ENCODE assay signal across 16 cellular contexts in the genomic region with DNA sequence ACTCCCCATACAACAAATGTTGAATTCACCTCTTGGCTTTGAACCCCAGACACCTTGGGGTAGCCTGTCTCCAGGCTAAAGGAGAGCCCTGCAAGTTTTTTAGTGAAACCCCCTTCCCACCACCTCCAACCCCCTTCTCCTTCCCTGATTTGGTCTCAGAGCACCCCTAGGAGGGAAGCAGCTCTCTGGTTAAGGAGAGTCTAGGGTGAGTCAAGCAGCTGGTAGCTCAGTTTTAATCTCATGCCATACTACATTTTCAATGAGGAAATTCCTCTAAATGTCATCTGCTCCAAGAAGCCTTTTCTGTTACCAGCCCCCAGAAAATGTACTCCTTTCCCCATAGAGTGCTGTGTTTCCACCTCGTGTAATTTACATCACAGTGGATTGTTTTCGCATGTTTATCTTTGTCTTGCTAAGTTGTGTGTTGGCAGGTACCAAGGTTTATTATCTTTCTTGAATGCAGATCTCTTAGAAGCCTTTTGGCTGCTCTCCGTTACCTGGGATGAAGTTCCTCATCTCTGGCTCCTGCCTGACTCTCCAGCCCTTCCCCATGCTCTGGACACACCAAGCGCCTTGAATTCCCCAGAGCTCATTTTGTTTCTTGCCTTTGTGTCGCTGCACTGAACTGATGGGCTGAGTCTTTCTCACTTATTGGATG.
DNase-seq lines count a peak whose midpoint lies in the region; ATAC-seq, FAIRE-seq and TF ChIP-seq lines count a peak whose summit lies in the region.
"Had no signal": no experiment of that assay in that cellular context is flagged by ENCODE, and none has a peak within 500 bp of the region (broad histone marks: within the 10 kb centered on the region; RNA-seq: fewer than 3 reads in every experiment).

No MANE protein-coding gene starts in this region.

- TF ChIP-seq EP300 in A549 (IDR thresholded peaks at IDR 0.05) = no peak

- H3K9ac ChIP-seq in adipocyte (ENCODE audit: low read length) = no peak overlapping the region

- no peak for ATAC-seq in A549
- ATAC-seq in HG03521 (IDR thresholded peaks at IDR 0.05; ENCODE audit: unreplicated experiment) = no peak
- ATAC-seq in CD8-positive, alpha-beta T cell = no peak

- FAIRE-seq in A549 (lab: Jason Lieb, UNC) = no peak

- no peak overlapping the region for H3K4me3 Mint-ChIP-seq in CD8-positive, alpha-beta T cell
- H3K4me3 Mint-ChIP-seq: T-helper 2 cell treated with Interferon-gamma antibody and Interleukin-4, amounts not matched to agents 5 μg/mL and 100 μg/mL, for 36 hours had no signal

- CTCF ChIA-PET in A549 (lab: Yijun Ruan, JAX) = interaction anchor here (0.9 to 3.7 kb wide), 16 partner anchors 9 to 146 kb away, joined by 3 to 24 read pairs (median 4); partner anchors contain the start of gene ASAP2
- CTCF ChIA-PET in CD8-positive, alpha-beta T cell (lab: Charles Lee) = interaction anchor here (0.6 kb wide), 1 partner anchor 145 kb away, joined by 3 read pairs; no protein-coding TSS in a partner anchor

- H3K9me3 ChIP-seq in A549 (no peaks in the 10 kb centered on the region), adipocyte (ENCODE audit: control insufficient read depth, low read length) (no peaks in the 10 kb centered on the region)
- H3K9me3 ChIP-seq in CD8-positive, alpha-beta T cell (ENCODE audit: low read length) = no peaks in the 10 kb centered on the region
- H3K9me3 ChIP-seq: prostate gland, upper lobe of left lung had no signal

- H3K9me3 Mint-ChIP-seq in CD8-positive, alpha-beta T cell = no peaks in the 10 kb centered on the region
- H3K9me3 Mint-ChIP-seq: activated T-helper 2 cell treated with anti-CD3 and anti-CD28 coated beads, Interferon-gamma antibody, Interleukin-2, Interleukin-4, amounts not matched to agents 10 μg/mL and 5 μg/mL and 100 μg/mL, durations not matched to agents 14 hours and 24 hours and 36 hours; T-helper 2 cell treated with Interferon-gamma antibody and Interleukin-4, amounts not matched to agents 5 μg/mL and 100 μg/mL, for 36 hours had no signal

- H3K4me3 ChIP-seq in A549 (no peak overlapping the region; the same call in 2 of the 3 replicates), adipocyte (ENCODE audit: low read length) (no peak overlapping the region)
- H3K4me3 ChIP-seq in CD8-positive, alpha-beta T cell (ENCODE audit: low read depth, low read length) = no peak overlapping the region
- H3K4me3 ChIP-seq: cardiac muscle cell, prostate gland, upper lobe of left lung had no signal

- 85% methylated on average over 5 of the region's 5 CpGs for WGBS in A549 (ENCODE audit: missing lambda C conversion rate)

- peaks cover 5% of the 10 kb centered on the region for H3K36me3 ChIP-seq in adipocyte (ENCODE audit: control insufficient read depth, insufficient read depth, low read length, severe bottlenecking)
- no peaks in the 10 kb centered on the region for H3K36me3 ChIP-seq in CD8-positive, alpha-beta T cell (ENCODE audit: insufficient read depth, low read length)
- H3K36me3 ChIP-seq: cardiac muscle cell, prostate gland, upper lobe of left lung had no signal

- intact Hi-C loops in CD8-positive, alpha-beta T cell (cut with DNase I, micrococcal nuclease) = no loop called here

- H3K4me2 ChIP-seq in A549 = peak overlapping the region; percentile 77

- TF ChIP-seq CTCF in A549 (IDR thresholded peaks at IDR 0.05) = no peak
- no peak for TF ChIP-seq CTCF in CD8-positive, alpha-beta T cell (IDR thresholded peaks at IDR 0.05)

- H3K27me3 Mint-ChIP-seq in CD8-positive, alpha-beta T cell (ENCODE audit: low read depth) = peaks cover 8% of the 10 kb centered on the region

- TF ChIP-seq RAD21 in A549 (conservative IDR thresholded peaks at IDR 0.05 in 1 of 2, IDR thresholded peaks at IDR 0.05 in 1 of 2) = no peak

- no peaks in the 10 kb centered on the region for H3K27me3 ChIP-seq in adipocyte (replicated peaks; ENCODE audit: control insufficient read depth, insufficient read depth, low read length)
- H3K27me3 ChIP-seq in CD8-positive, alpha-beta T cell (ENCODE audit: insufficient read depth, low read length) = no peaks in the 10 kb centered on the region
- H3K27me3 ChIP-seq: cardiac muscle cell, upper lobe of left lung had no signal

- no peaks in the 10 kb centered on the region for H3K36me3 Mint-ChIP-seq in CD8-positive, alpha-beta T cell

- DNase-seq in A549 (ENCODE audit: low read depth in 1 of 2, low spot score in 1 of 2) (no peak), HK-2 (ENCODE audit: unreplicated experiment) (peak; percentile 31), adipocyte (ENCODE audit: low read depth) (peak; percentile 67), hepatic stellate cell (ENCODE audit: low spot score) (peak; percentile 62), NCI-H526 (lab: John Stamatoyannopoulos, UW) (no peak), GM19240 (ENCODE audit: insufficient read length, low spot score) (no peak)
- DNase-seq in CD8-positive, alpha-beta T cell = no peak
- DNase-seq: DMS79 treated with DMSO at 0.1 percent for 48 hours; NCI-H1092 treated with DMSO at 0.1 percent for 48 hours; stimulated activated CD4-positive, alpha-beta T cell treated with anti-CD3 and anti-CD28 coated beads, Interleukin-1b, Interleukin-23, amount 100 ng/mL, for 48 hours; upper lobe of left lung had no signal

- no peak for TF ChIP-seq POLR2A in A549 (IDR thresholded peaks at IDR 0.05; ENCODE audit: low read length)

- H3K4me1 ChIP-seq in A549 (peaks cover 53% of the 10 kb centered on the region), adipocyte (ENCODE audit: control insufficient read depth, insufficient read depth, low read length) (peaks cover 23% of the 10 kb centered on the region)
- no peaks in the 10 kb centered on the region for H3K4me1 ChIP-seq in CD8-positive, alpha-beta T cell (ENCODE audit: insufficient read depth, low read length)
- H3K4me1 ChIP-seq: prostate gland had no signal

- POLR2A ChIA-PET in A549 (lab: Yijun Ruan, JAX) = interaction anchor here (0.5 to 1.5 kb wide), 7 partner anchors 22 to 605 kb away, joined by 3 to 8 read pairs (median 3); no protein-coding TSS in a partner anchor
- POLR2A ChIA-PET in CD8-positive, alpha-beta T cell (lab: Charles Lee) = interaction anchor here (1.6 kb wide), 1 partner anchor 11 kb away, joined by 5 read pairs; no protein-coding TSS in a partner anchor

- H3K27ac Mint-ChIP-seq in CD8-positive, alpha-beta T cell = no peak overlapping the region
- H3K27ac Mint-ChIP-seq: activated T-helper 2 cell treated with anti-CD3 and anti-CD28 coated beads, Interferon-gamma antibody, Interleukin-2, Interleukin-4, amounts not matched to agents 10 μg/mL and 5 μg/mL and 100 μg/mL, durations not matched to agents 14 hours and 24 hours and 36 hours; T-helper 2 cell treated with Interferon-gamma antibody and Interleukin-4, amounts not matched to agents 5 μg/mL and 100 μg/mL, for 36 hours had no signal

- no peaks in the 10 kb centered on the region for H3K4me1 Mint-ChIP-seq in CD8-positive, alpha-beta T cell (ENCODE audit: low read depth)

- peak overlapping the region; percentile 86 to 87 for H3K27ac ChIP-seq in A549
- H3K27ac ChIP-seq in CD8-positive, alpha-beta T cell (ENCODE audit: low read depth, low read length) = no peak overlapping the region
- H3K27ac ChIP-seq: cardiac muscle cell, prostate gland, upper lobe of left lung had no signal

TF ChIP-seq in A549, 52 proteins besides CTCF, POLR2A, EP300 and RAD21:
- TF ChIP-seq MAZ (IDR thresholded peaks at IDR 0.05; ENCODE audit: borderline replicate concordance, low read depth, low read length) = no peak
- TF ChIP-seq ESRRA (IDR thresholded peaks at IDR 0.05; ENCODE audit: borderline replicate concordance, low read length) = no peak
- TF ChIP-seq GATA3 (IDR thresholded peaks at IDR 0.05; ENCODE audit: borderline replicate concordance) = no peak
- no peak for TF ChIP-seq JUN (IDR thresholded peaks at IDR 0.05)
- no peak for TF ChIP-seq FOSL2 (IDR thresholded peaks at IDR 0.05)
- no peak for TF ChIP-seq FOSL2 (CRISPR knock-in tag; IDR thresholded peaks at IDR 0.05)
- TF ChIP-seq ATOH8 (CRISPR knock-in tag; IDR thresholded peaks at IDR 0.05; ENCODE audit: low read depth) = no peak
- no peak for TF ChIP-seq FOSB (CRISPR knock-in tag; IDR thresholded peaks at IDR 0.05)
- no peak for TF ChIP-seq BCL3 (IDR thresholded peaks at IDR 0.05)
- TF ChIP-seq EHMT2 (IDR thresholded peaks at IDR 0.05; ENCODE audit: low read depth) = no peak
- TF ChIP-seq HOXB5 (CRISPR knock-in tag; IDR thresholded peaks at IDR 0.05) = no peak
- TF ChIP-seq POLR2AphosphoS2 (conservative IDR thresholded peaks at IDR 0.05; ENCODE audit: low read length) = no peak
- TF ChIP-seq NR3C1 (IDR thresholded peaks at IDR 0.05) = no peak
- TF ChIP-seq RNF2 (IDR thresholded peaks at IDR 0.05; ENCODE audit: borderline replicate concordance, low read depth) = no peak
- TF ChIP-seq CHD4 (IDR thresholded peaks at IDR 0.05; ENCODE audit: borderline replicate concordance) = no peak
- TF ChIP-seq CBX8 (IDR thresholded peaks at IDR 0.05) = no peak
- no peak for TF ChIP-seq RFX5 (IDR thresholded peaks at IDR 0.05)
TF ChIP-seq in A549: peak in this region for 0.

Comparison
In these comparisons a context has a peak if more than half of its experiments do, and no peak if none do; other contexts are left out.
1. DNase-seq: peak in HK-2 (single experiment), adipocyte (single experiment) and hepatic stellate cell (single experiment); none in A549 (0 of 2), CD8-positive, alpha-beta T cell (0 of 7), NCI-H526 (0 of 2) and GM19240 (single experiment).